ENCODE assay signal across 15 cellular contexts in the genomic region with DNA sequence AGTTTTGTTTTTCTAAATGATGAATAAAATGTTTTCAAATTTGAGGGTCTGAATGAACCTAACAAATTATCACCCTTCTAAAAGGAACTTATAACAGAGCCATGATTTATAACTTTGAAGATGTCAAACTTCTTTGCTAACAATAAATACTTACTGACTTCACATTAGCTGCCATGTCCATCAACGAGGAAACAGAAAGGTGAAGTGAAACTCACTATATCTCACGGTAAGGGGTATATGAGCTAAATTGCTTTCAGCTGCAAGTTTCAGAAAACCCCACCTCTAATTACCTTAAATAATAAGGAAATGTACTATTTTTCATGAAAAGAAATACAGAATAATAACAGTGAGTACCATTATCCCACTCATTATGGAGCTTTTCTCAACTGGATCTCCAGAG.
DNase-seq lines count a peak whose midpoint lies in the region; ATAC-seq lines count a peak whose summit lies in the region.
"Had no signal": no experiment of that assay in that cellular context is flagged by ENCODE, and none has a peak within 500 bp of the region (broad histone marks: within the 10 kb centered on the region; RNA-seq: fewer than 3 reads in every experiment).

No MANE protein-coding gene starts in this region.

- peaks cover 0 to 1% (median 0%) of the 10 kb centered on the region in 8 donors for H3K9me3 Mint-ChIP-seq in CD4-positive, alpha-beta memory T cell
- H3K9me3 Mint-ChIP-seq: activated CD4-positive, alpha-beta memory T cell treated with anti-CD3 and anti-CD28 coated beads, Interleukin-2, amount 10 ng/mL, durations not matched to agents 7 days and 5 days; activated naive CD4-positive, alpha-beta T cell treated with anti-CD3 and anti-CD28 coated beads, Interleukin-2, amount 50 U/mL, for 24 hours; mesothelial cell of epicardium had no signal

- H3K27ac ChIP-seq in CD4-positive, alpha-beta memory T cell (ENCODE audit: low read depth, low read length): no peak overlapping the region
- H3K27ac ChIP-seq: esophagus squamous epithelium, tibial nerve had no signal

- no peak overlapping the region for H3K27ac Mint-ChIP-seq in CD4-positive, alpha-beta memory T cell
- H3K27ac Mint-ChIP-seq: activated CD4-positive, alpha-beta memory T cell treated with anti-CD3 and anti-CD28 coated beads, Interleukin-2, amount 10 ng/mL, durations not matched to agents 7 days and 5 days; activated naive CD4-positive, alpha-beta T cell treated with anti-CD3 and anti-CD28 coated beads, Interleukin-2, amount 50 U/mL, for 24 hours; mesothelial cell of epicardium had no signal

- no peak overlapping the region for H3K4me3 Mint-ChIP-seq in CD4-positive, alpha-beta memory T cell
- H3K4me3 Mint-ChIP-seq: activated CD4-positive, alpha-beta memory T cell treated with anti-CD3 and anti-CD28 coated beads, Interleukin-2, amount 10 ng/mL, durations not matched to agents 7 days and 5 days; activated naive CD4-positive, alpha-beta T cell treated with anti-CD3 and anti-CD28 coated beads, Interleukin-2, amount 50 U/mL, for 24 hours; mesothelial cell of epicardium had no signal

- ATAC-seq in GM18499 (IDR thresholded peaks at IDR 0.05; ENCODE audit: insufficient read depth, unreplicated experiment) (peak; percentile 89), GM19463 (IDR thresholded peaks at IDR 0.05; ENCODE audit: unreplicated experiment) (peak; percentile 78), HG02885 (IDR thresholded peaks at IDR 0.05; ENCODE audit: poor library complexity, unreplicated experiment) (peak; percentile 88), HG03575 (IDR thresholded peaks at IDR 0.05; ENCODE audit: extremely low read depth, insufficient number of reproducible peaks, low FRiP score, unreplicated experiment) (peak; percentile 79)

- H3K9me3 ChIP-seq in CD4-positive, alpha-beta memory T cell (ENCODE audit: control insufficient read depth in 1 of 2, low read length in 2 of 2): no peaks in the 10 kb centered on the region
- H3K9me3 ChIP-seq: esophagus squamous epithelium, tibial nerve had no signal

- no peaks in the 10 kb centered on the region for H3K36me3 ChIP-seq in CD4-positive, alpha-beta memory T cell (ENCODE audit: insufficient read depth, low read length)
- H3K36me3 ChIP-seq: esophagus squamous epithelium, tibial nerve had no signal

- H3K4me1 ChIP-seq in CD4-positive, alpha-beta memory T cell (ENCODE audit: insufficient read depth, low read length): no peaks in the 10 kb centered on the region
- H3K4me1 ChIP-seq: esophagus squamous epithelium, tibial nerve had no signal

- no peaks in the 10 kb centered on the region for H3K4me1 Mint-ChIP-seq in CD4-positive, alpha-beta memory T cell
- H3K4me1 Mint-ChIP-seq: activated CD4-positive, alpha-beta memory T cell treated with anti-CD3 and anti-CD28 coated beads, Interleukin-2, amount 10 ng/mL, durations not matched to agents 7 days and 5 days; activated naive CD4-positive, alpha-beta T cell treated with anti-CD3 and anti-CD28 coated beads, Interleukin-2, amount 50 U/mL, for 24 hours; mesothelial cell of epicardium had no signal

- no peaks in the 10 kb centered on the region for H3K27me3 Mint-ChIP-seq in CD4-positive, alpha-beta memory T cell
- H3K27me3 Mint-ChIP-seq: activated CD4-positive, alpha-beta memory T cell treated with anti-CD3 and anti-CD28 coated beads, Interleukin-2, amount 10 ng/mL, durations not matched to agents 7 days and 5 days; activated naive CD4-positive, alpha-beta T cell treated with anti-CD3 and anti-CD28 coated beads, Interleukin-2, amount 50 U/mL, for 24 hours had no signal

- no peak for DNase-seq in T-helper 2 cell
- no peak for DNase-seq in cerebellum (ENCODE audit: low spot score)
- no peak for DNase-seq in CD4-positive, alpha-beta memory T cell
- no peak for DNase-seq in stimulated activated CD4-positive, alpha-beta T cell treated with anti-CD3 and anti-CD28 coated beads, Interleukin-4, amount 100 ng/mL, for 24 hours
- DNase-seq: activated CD4-positive, alpha-beta memory T cell treated with anti-CD3 and anti-CD28 coated beads, Interleukin-2, amount 10 ng/mL, durations not matched to agents 7 days and 5 days; DND-41; esophagus squamous epithelium; NCI-H1436 treated with DMSO at 0.1 percent for 48 hours had no signal

- POLR2A ChIA-PET in CD4-positive, alpha-beta memory T cell (lab: Charles Lee; ENCODE audit: partially characterized antibody): no interaction called here

- peaks cover 0 to 5% of the 10 kb centered on the region in 2 donors for H3K36me3 Mint-ChIP-seq in CD4-positive, alpha-beta memory T cell
- H3K36me3 Mint-ChIP-seq: mesothelial cell of epicardium had no signal

- no peak overlapping the region for H3K4me3 ChIP-seq in CD4-positive, alpha-beta memory T cell (ENCODE audit: low read length in 2 of 2)
- H3K4me3 ChIP-seq: esophagus squamous epithelium, tibial nerve had no signal

- CTCF ChIA-PET in CD4-positive, alpha-beta memory T cell (lab: Charles Lee; ENCODE audit: partially characterized antibody): no interaction called here

- H3K27me3 ChIP-seq in CD4-positive, alpha-beta memory T cell (ENCODE audit: insufficient read depth, low read length): no peaks in the 10 kb centered on the region
- H3K27me3 ChIP-seq: esophagus squamous epithelium, tibial nerve had no signal

- intact Hi-C loops in CD4-positive, alpha-beta memory T cell (cut with micrococcal nuclease): no loop called here
